In the genomic region with DNA sequence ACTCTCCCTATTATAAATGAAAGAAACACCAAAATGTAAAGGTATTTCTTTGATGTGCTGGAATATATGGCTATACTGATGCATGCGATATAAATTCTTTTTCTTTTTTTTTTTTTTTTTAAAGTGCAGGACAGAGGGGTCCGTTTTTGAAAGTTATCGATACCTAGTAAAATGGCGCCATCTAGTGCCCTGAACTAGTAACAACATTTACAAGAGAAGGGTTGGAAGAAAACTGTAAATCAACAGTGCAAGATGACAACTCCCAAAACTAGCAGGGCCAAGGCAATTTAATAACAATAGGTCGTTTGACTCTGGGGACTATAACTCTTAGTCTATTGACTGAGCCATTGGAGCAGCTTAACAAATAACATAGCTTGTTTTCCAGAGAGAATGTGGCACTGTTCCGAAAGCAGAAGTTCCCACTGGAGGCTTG, we compare ENCODE assay signal across 8 cellular contexts.
A peak's percentile ranks its signal among the peaks of the same experiment; 100 is the strongest.
DNase-seq lines count a peak whose midpoint lies in the region; ATAC-seq and TF ChIP-seq lines count a peak whose summit lies in the region.

No MANE protein-coding gene starts in this region.

- TF ChIP-seq POLR2A in GM18505 (IDR thresholded peaks at IDR 0.05; ENCODE audit: borderline replicate concordance, extremely low read depth, insufficient read depth, insufficient read length): no peak

- H3K27me3 ChIP-seq in CD8-positive, alpha-beta T cell (ENCODE audit: insufficient read depth, low read length): no peaks in the 10 kb centered on the region
- H3K27me3 ChIP-seq in mammary epithelial cell (ENCODE audit: insufficient read depth, low read length): no peaks in the 10 kb centered on the region
- no peaks in the 10 kb centered on the region for H3K27me3 ChIP-seq in lower lobe of right lung (ENCODE audit: low read depth)

- H3K36me3 ChIP-seq in CD8-positive, alpha-beta T cell (ENCODE audit: insufficient read depth, low read length): no peaks in the 10 kb centered on the region
- H3K36me3 ChIP-seq in mammary epithelial cell (ENCODE audit: insufficient read depth, low read length): no peaks in the 10 kb centered on the region
- H3K36me3 ChIP-seq in lower lobe of right lung: no peaks in the 10 kb centered on the region

- 17% methylated on average over 6 of the region's 6 CpGs for WGBS in mammary epithelial cell (ENCODE audit: low coverage, missing lambda C conversion rate)

- peaks cover 3% of the 10 kb centered on the region for H3K27me3 Mint-ChIP-seq in CD8-positive, alpha-beta T cell (ENCODE audit: low read depth)

- no peaks in the 10 kb centered on the region for H3K36me3 Mint-ChIP-seq in CD8-positive, alpha-beta T cell

- in situ Hi-C loops in mammary epithelial cell (cut with MboI; ENCODE audit: low sequenced_read_pairs in 2 of 2): loop anchor here (10.0 to 25.0 kb wide), 2 partner anchors 1737 to 1750 kb away; no protein-coding TSS in a partner anchor

- no peak overlapping the region for H3K9ac ChIP-seq in mammary epithelial cell (ENCODE audit: insufficient read depth, low read length)

- no peak overlapping the region for H3K27ac ChIP-seq in CD8-positive, alpha-beta T cell (ENCODE audit: low read depth, low read length)
- H3K27ac ChIP-seq in mammary epithelial cell (ENCODE audit: insufficient read depth, low read depth, low read length): no peak overlapping the region
- no peak overlapping the region for H3K27ac ChIP-seq in lower lobe of right lung

- H3K4me2 ChIP-seq in mammary epithelial cell (ENCODE audit: insufficient read depth, low read depth, low read length): no peak overlapping the region

- H3K27ac Mint-ChIP-seq in CD8-positive, alpha-beta T cell: no peak overlapping the region

- no peaks in the 10 kb centered on the region for H3K4me1 Mint-ChIP-seq in CD8-positive, alpha-beta T cell (ENCODE audit: low read depth)

- intact Hi-C loops in CD8-positive, alpha-beta T cell (cut with DNase I, micrococcal nuclease): loop anchor here in 1 of 2 experiments (1.0 kb wide), 1 partner anchor 485 kb away; no protein-coding TSS in a partner anchor
- intact Hi-C loops in mammary epithelial cell (cut with micrococcal nuclease): loop anchor here (2.0 kb wide), 1 partner anchor 486 kb away; no protein-coding TSS in a partner anchor
- intact Hi-C loops in lower lobe of right lung (cut with DNase I): no loop called here

- H3K4me1 ChIP-seq in CD8-positive, alpha-beta T cell (ENCODE audit: insufficient read depth, low read length): no peaks in the 10 kb centered on the region
- H3K4me1 ChIP-seq in mammary epithelial cell (ENCODE audit: insufficient read depth, low read length): no peaks in the 10 kb centered on the region
- H3K4me1 ChIP-seq in lower lobe of right lung: peaks cover 4% of the 10 kb centered on the region

- POLR2A ChIA-PET in CD8-positive, alpha-beta T cell (lab: Charles Lee): no interaction called here

- peak; percentile 89 for TF ChIP-seq CTCF in CD8-positive, alpha-beta T cell (IDR thresholded peaks at IDR 0.05)
- TF ChIP-seq CTCF in GM20000 (IDR thresholded peaks at IDR 0.05; ENCODE audit: extremely low read depth, missing control alignments) (peak; percentile 32), mammary epithelial cell (conservative IDR thresholded peaks at IDR 0.05 in 1 of 2, IDR thresholded peaks at IDR 0.05 in 1 of 2; ENCODE audit: extremely low read depth in 1 of 2, insufficient read depth in 1 of 2, low read depth in 1 of 2, low read length in 2 of 2) (peak; percentile 51 to 57), lower lobe of right lung (IDR thresholded peaks at IDR 0.05) (peak; percentile 64)

- H3K9me3 Mint-ChIP-seq in CD8-positive, alpha-beta T cell: no peaks in the 10 kb centered on the region

- BruUV-seq in mammary epithelial cell (replicated peaks; lab: Mats Ljungman, UMichigan): no TSS peak

- no peaks in the 10 kb centered on the region for H3K79me2 ChIP-seq in mammary epithelial cell (ENCODE audit: insufficient read depth, low read length)

- no peak overlapping the region for H3K4me3 Mint-ChIP-seq in CD8-positive, alpha-beta T cell

- peak in 1 of 7 experiments; percentile 19 for DNase-seq in CD8-positive, alpha-beta T cell
- DNase-seq in GM20000 (ENCODE audit: low spot score) (peak; percentile 39), NCI-H446 treated with DMSO at 0.1 percent for 48 hours (lab: John Stamatoyannopoulos, UW) (peak; percentile 13), mammary epithelial cell (peak; percentile 5), lower lobe of right lung (no peak)

- no peaks in the 10 kb centered on the region for H4K20me1 ChIP-seq in mammary epithelial cell (ENCODE audit: insufficient read depth, low read length)

- CTCF ChIA-PET in CD8-positive, alpha-beta T cell (lab: Charles Lee): interaction anchor here (0.6 to 2.5 kb wide), 7 partner anchors 7 to 1101 kb away, joined by 3 to 18 read pairs (median 5); no protein-coding TSS in a partner anchor
- CTCF ChIA-PET in mammary epithelial cell (lab: Charles Lee; ENCODE audit: low non-redundant PET): no interaction called here

- dilution Hi-C loops in mammary epithelial cell (cut with HindIII; ENCODE audit: low sequenced_read_pairs): no loop called here

- no peak overlapping the region for H2AFZ ChIP-seq in mammary epithelial cell (ENCODE audit: low read depth, low read length)

- H3K4me3 ChIP-seq in CD8-positive, alpha-beta T cell (ENCODE audit: low read depth, low read length): no peak overlapping the region
- no peak overlapping the region for H3K4me3 ChIP-seq in mammary epithelial cell (replicated peaks in 1 of 3; ENCODE audit: insufficient read depth in 1 of 3, low read depth in 2 of 3, low read length in 3 of 3)
- no peak overlapping the region for H3K4me3 ChIP-seq in lower lobe of right lung

- H3K9me3 ChIP-seq in CD8-positive, alpha-beta T cell (ENCODE audit: low read length): no peaks in the 10 kb centered on the region
- H3K9me3 ChIP-seq in mammary epithelial cell (replicated peaks; ENCODE audit: insufficient read depth, low read length): no peaks in the 10 kb centered on the region
- H3K9me3 ChIP-seq in lower lobe of right lung: no peaks in the 10 kb centered on the region

- no peak for ATAC-seq in CD8-positive, alpha-beta T cell
- ATAC-seq in lower lobe of right lung (peak; percentile 45 to 60), HG03139 (IDR thresholded peaks at IDR 0.05; ENCODE audit: unreplicated experiment) (no peak), GM18505 (IDR thresholded peaks at IDR 0.05; ENCODE audit: unreplicated experiment) (no peak), HG03342 (IDR thresholded peaks at IDR 0.05; ENCODE audit: unreplicated experiment) (no peak)

Comparison
In these comparisons a context has a peak if more than half of its experiments do, and no peak if none do; other contexts are left out.
1. ATAC-seq: peak in lower lobe of right lung (2 of 2); none in CD8-positive, alpha-beta T cell (single experiment), HG03139 (single experiment), GM18505 (single experiment) and HG03342 (single experiment).
2. CTCF ChIP-seq: peak in every context shown above with its lines; median percentile 89 in CD8-positive, alpha-beta T cell; 64 in lower lobe of right lung; 54 in mammary epithelial cell; 32 in GM20000.